Comparison of ENCODE assay signal across 1 cellular context in genomic region chr1:209875510-209875909, GRCh38.
TF ChIP-seq lines count a peak whose summit lies in the region.

No MANE protein-coding gene starts in this region.

TF ChIP-seq in HEK293, 187 proteins besides CTCF, POLR2A, EP300 and RAD21 (continued from another document):
- TF ChIP-seq ELK4 (IDR thresholded peaks at IDR 0.05; ENCODE audit: borderline replicate concordance, low read depth, low read length) (no peak), GLIS2 (tag by site-specific recombination; IDR thresholded peaks at IDR 0.05) (no peak), ZSCAN23 (tag by site-specific recombination; IDR thresholded peaks at IDR 0.05) (no peak), ZFP69B (tag by site-specific recombination; IDR thresholded peaks at IDR 0.05) (no peak), GLIS1 (tag by site-specific recombination; IDR thresholded peaks at IDR 0.05) (peak; percentile 36; the same call in 1 of the 2 replicates), TSHZ1 (tag by site-specific recombination; IDR thresholded peaks at IDR 0.05; ENCODE audit: borderline replicate concordance) (no peak), ZNF544 (tag by site-specific recombination; IDR thresholded peaks at IDR 0.05) (no peak), ZNF624 (tag by site-specific recombination; IDR thresholded peaks at IDR 0.05) (no peak), ZNF530 (tag by site-specific recombination; IDR thresholded peaks at IDR 0.05; ENCODE audit: low read depth) (no peak), WT1 (tag by site-specific recombination; IDR thresholded peaks at IDR 0.05) (no peak), ZNF521 (tag by site-specific recombination; IDR thresholded peaks at IDR 0.05) (no peak), SETDB1 (IDR thresholded peaks at IDR 0.05; ENCODE audit: insufficient read length, low read length) (no peak), ZNF362 (tag by site-specific recombination; IDR thresholded peaks at IDR 0.05) (no peak; the same call in 1 of the 2 replicates), ZBTB44 (tag by site-specific recombination; IDR thresholded peaks at IDR 0.05) (no peak), KLF9 (tag by site-specific recombination; IDR thresholded peaks at IDR 0.05; ENCODE audit: low read depth) (no peak), PRDM10 (tag by site-specific recombination; IDR thresholded peaks at IDR 0.05) (no peak), ZNF223 (tag by site-specific recombination; IDR thresholded peaks at IDR 0.05) (0 out of 2 replicates have a peak, but pooled peaks have one; percentile 68), ZNF561 (tag by site-specific recombination; IDR thresholded peaks at IDR 0.05; ENCODE audit: borderline replicate concordance) (no peak), ZNF341 (tag by site-specific recombination; IDR thresholded peaks at IDR 0.05; ENCODE audit: low read depth) (no peak)
- TF ChIP-seq, protein P1, sequence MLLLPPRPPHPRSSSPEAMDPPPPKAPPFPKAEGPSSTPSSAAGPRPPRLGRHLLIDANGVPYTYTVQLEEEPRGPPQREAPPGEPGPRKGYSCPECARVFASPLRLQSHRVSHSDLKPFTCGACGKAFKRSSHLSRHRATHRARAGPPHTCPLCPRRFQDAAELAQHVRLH (tag by site-specific recombination; IDR thresholded peaks at IDR 0.05) = no peak
